10 cellular contexts compared by ENCODE assay signal in genomic region chr12:12705833-12706520, GRCh38. TPM values are rescaled to one million over a fixed set of nuclear protein-coding genes. Genes with fewer than 3 reads are reported as not detected.
A peak's percentile ranks its signal among the peaks of the same experiment; 100 is the strongest.
DNase-seq lines count a peak whose midpoint lies in the region; ATAC-seq, FAIRE-seq and TF ChIP-seq lines count a peak whose summit lies in the region.
"Had no signal": no experiment of that assay in that cellular context is flagged by ENCODE, and none has a peak within 500 bp of the region (broad histone marks: within the 10 kb centered on the region; RNA-seq: fewer than 3 reads in every experiment).

No MANE protein-coding gene starts in this region.

- no peaks in the 10 kb centered on the region for H3K79me2 ChIP-seq in endothelial cell of umbilical vein (ENCODE audit: control insufficient read depth, insufficient read depth, low read length)

- no peaks in the 10 kb centered on the region for H3K9me1 ChIP-seq in endothelial cell of umbilical vein (replicated peaks; ENCODE audit: control insufficient read depth, extremely low read depth, insufficient read depth, low read length)

- no peaks in the 10 kb centered on the region for H3K9me3 Mint-ChIP-seq in activated CD8-positive, alpha-beta memory T cell treated with anti-CD3 and anti-CD28 coated beads, Interleukin-2, amount 10 ng/mL, durations not matched to agents 7 days and 5 days (ENCODE audit: low read depth)

- no peaks in the 10 kb centered on the region for H3K36me3 ChIP-seq in endothelial cell of umbilical vein (ENCODE audit: control insufficient read depth in 2 of 2, extremely low read depth in 1 of 2, insufficient read depth in 2 of 2, low read length in 2 of 2)

- no peak overlapping the region for H3K4me3 Mint-ChIP-seq in activated CD8-positive, alpha-beta memory T cell treated with anti-CD3 and anti-CD28 coated beads, Interleukin-2, amount 10 ng/mL, durations not matched to agents 7 days and 5 days

- no peaks in the 10 kb centered on the region for H3K4me1 ChIP-seq in endothelial cell of umbilical vein (ENCODE audit: control insufficient read depth, extremely low read depth, insufficient read depth, low read length)

- TF ChIP-seq POLR2A in endothelial cell of umbilical vein (IDR thresholded peaks at IDR 0.05; ENCODE audit: low read depth, low read length): no peak

- no peaks in the 10 kb centered on the region for H3K27me3 ChIP-seq in endothelial cell of umbilical vein (ENCODE audit: control insufficient read depth in 2 of 2, insufficient read depth in 2 of 2, low read length in 2 of 2)

- H3K27ac Mint-ChIP-seq in activated CD8-positive, alpha-beta memory T cell treated with anti-CD3 and anti-CD28 coated beads, Interleukin-2, amount 10 ng/mL, durations not matched to agents 7 days and 5 days: no peak overlapping the region

- intact Hi-C loops in endothelial cell of umbilical vein (cut with micrococcal nuclease): no loop called here

- no peak overlapping the region for H3K4me3 ChIP-seq in endothelial cell of umbilical vein (replicated peaks in 1 of 3; ENCODE audit: insufficient read depth in 1 of 3, low read depth in 1 of 3, low read length in 3 of 3)

- peak; percentile 82 for ATAC-seq in activated CD8-positive, alpha-beta memory T cell treated with anti-CD3 and anti-CD28 coated beads, Interleukin-2, amount 10 ng/mL, durations not matched to agents 7 days and 5 days
- ATAC-seq in GM18867 (IDR thresholded peaks at IDR 0.05; ENCODE audit: unreplicated experiment): no peak
- no peak for ATAC-seq in HG02798 (IDR thresholded peaks at IDR 0.05; ENCODE audit: poor library complexity, unreplicated experiment)
- no peak for ATAC-seq in GM18520 (IDR thresholded peaks at IDR 0.05; ENCODE audit: unreplicated experiment)

- no peak for FAIRE-seq in endothelial cell of umbilical vein (lab: Jason Lieb, UNC)

- H4K20me1 ChIP-seq in endothelial cell of umbilical vein (replicated peaks; ENCODE audit: control insufficient read depth, extremely low read depth, insufficient read depth, low read length): no peaks in the 10 kb centered on the region

- CTCF ChIA-PET in activated CD8-positive, alpha-beta memory T cell treated with anti-CD3 and anti-CD28 coated beads, Interleukin-2, amount 10 ng/mL, durations not matched to agents 7 days and 5 days (lab: Charles Lee): interaction anchor here (1.1 to 1.8 kb wide), 2 partner anchors 8 to 329 kb away, joined by 5 to 7 read pairs; no protein-coding TSS in a partner anchor
- CTCF ChIA-PET in endothelial cell of umbilical vein (lab: Charles Lee): interaction anchor here (0.6 to 1.6 kb wide), 5 partner anchors 24 to 670 kb away, joined by 3 to 6 read pairs (median 5); no protein-coding TSS in a partner anchor

- dilution Hi-C loops in endothelial cell of umbilical vein (cut with MboI; ENCODE audit: extremely low pct_ligation_motif_present, low sequenced_read_pairs): no loop called here

- peaks cover 19% of the 10 kb centered on the region for H3K4me1 Mint-ChIP-seq in activated CD8-positive, alpha-beta memory T cell treated with anti-CD3 and anti-CD28 coated beads, Interleukin-2, amount 10 ng/mL, durations not matched to agents 7 days and 5 days

- H3K36me3 Mint-ChIP-seq in activated CD8-positive, alpha-beta memory T cell treated with anti-CD3 and anti-CD28 coated beads, Interleukin-2, amount 10 ng/mL, durations not matched to agents 7 days and 5 days: peaks cover 9% of the 10 kb centered on the region

- H3K27me3 Mint-ChIP-seq in activated CD8-positive, alpha-beta memory T cell treated with anti-CD3 and anti-CD28 coated beads, Interleukin-2, amount 10 ng/mL, durations not matched to agents 7 days and 5 days: no peaks in the 10 kb centered on the region

- POLR2A ChIA-PET in endothelial cell of umbilical vein (lab: Charles Lee): no interaction called here

- H3K27ac ChIP-seq in endothelial cell of umbilical vein (ENCODE audit: insufficient read depth, low read depth, low read length): no peak overlapping the region

- TF ChIP-seq CTCF in endothelial cell of umbilical vein (IDR thresholded peaks at IDR 0.05; ENCODE audit: extremely low read depth in 1 of 2, insufficient read depth in 1 of 2, low read depth in 1 of 2, low read length in 2 of 2): no peak

- no peak overlapping the region for H3K9ac ChIP-seq in endothelial cell of umbilical vein (replicated peaks; ENCODE audit: extremely low read depth, insufficient read depth, low read length)

- no peak overlapping the region for H2AFZ ChIP-seq in endothelial cell of umbilical vein (ENCODE audit: low read depth, low read length)

- DNase-seq in stimulated activated CD4-positive, alpha-beta T cell treated with anti-CD3 and anti-CD28 coated beads, Interleukin-15, amount 100 ng/mL, for 24 hours: peak; percentile 71
- DNase-seq in stimulated activated CD4-positive, alpha-beta T cell treated with anti-CD3 and anti-CD28 coated beads, Interleukin-12 subunit alpha, Interleukin-12 subunit beta, amount 100 ng/mL, for 4 hours: no peak
- peak; percentile 76 for DNase-seq in activated CD8-positive, alpha-beta memory T cell treated with anti-CD3 and anti-CD28 coated beads, Interleukin-2, amount 10 ng/mL, durations not matched to agents 7 days and 5 days
- DNase-seq in endothelial cell of umbilical vein (ENCODE audit: low read depth, low spot score) (peak; percentile 13), LoVo (ENCODE audit: low spot score) (no peak)
- DNase-seq: cerebellar nuclear complex had no signal

- BruUV-seq in endothelial cell of umbilical vein (replicated peaks; lab: Mats Ljungman, UMichigan): no TSS peak

- no peaks in the 10 kb centered on the region for H3K9me3 ChIP-seq in endothelial cell of umbilical vein (replicated peaks; ENCODE audit: control insufficient read depth, insufficient read depth, low read length)

- H3K4me2 ChIP-seq in endothelial cell of umbilical vein (ENCODE audit: insufficient read depth, low read length): no peak overlapping the region

TF ChIP-seq in endothelial cell of umbilical vein, 7 proteins besides CTCF, POLR2A, EP300 and RAD21:
- no peak for TF ChIP-seq FOS (IDR thresholded peaks at IDR 0.05; ENCODE audit: borderline replicate concordance, insufficient read depth, low read length)
- no peak for TF ChIP-seq POLR2AphosphoS5 (IDR thresholded peaks at IDR 0.05; ENCODE audit: insufficient read depth, low read depth, low read length)
- no peak for TF ChIP-seq MYC (IDR thresholded peaks at IDR 0.05; ENCODE audit: low read depth, low read length)
- TF ChIP-seq EZH2 (IDR thresholded peaks at IDR 0.05; ENCODE audit: borderline replicate concordance, low read depth, low read length, severe bottlenecking): no peak
- no peak for TF ChIP-seq MAX (IDR thresholded peaks at IDR 0.05; ENCODE audit: insufficient read depth, insufficient read length)
- TF ChIP-seq JUN (IDR thresholded peaks at IDR 0.05; ENCODE audit: borderline replicate concordance, insufficient read depth, insufficient read length, low read depth): no peak
TF ChIP-seq in endothelial cell of umbilical vein: peak in this region for 0.

RNA-seq across cellular contexts. Expression of gene GPR19, which starts 10.0 kb away (rescaled TPM):
- total RNA-seq in activated CD8-positive, alpha-beta memory T cell treated with anti-CD3 and anti-CD28 coated beads, Interleukin-2, amount 10 ng/mL, durations not matched to agents 7 days and 5 days: 10 to 100 TPM; 15.1 to 16.8 TPM
- 0.37 and 0.40 TPM in 2 replicates for total RNA-seq in endothelial cell of umbilical vein
- polyA plus RNA-seq in endothelial cell of umbilical vein: 0.35 and 0.70 TPM in 2 replicates
- 0.30 and 0.61 TPM in 2 replicates for polyA plus RNA-seq in endothelial cell of umbilical vein (2011; cell fraction: cytosol; rRNA removed)
- polyA plus RNA-seq in endothelial cell of umbilical vein (2011; cell fraction: nucleus; rRNA removed): 1.3 and 1.7 TPM in 2 replicates
- 0.37 and 0.40 TPM in 2 replicates for polyA plus RNA-seq in endothelial cell of umbilical vein (2012)
- polyA minus RNA-seq in endothelial cell of umbilical vein: 0.93 and 3.3 TPM in 2 replicates
- polyA minus RNA-seq in endothelial cell of umbilical vein (2011; cell fraction: cytosol; rRNA and poly(A)+ RNA removed): not detected
- 0.58 TPM in 1 of 2 replicates, not detected in the other for polyA minus RNA-seq in endothelial cell of umbilical vein (2011; cell fraction: nucleus; rRNA and poly(A)+ RNA removed)
- total RNA-seq: subcutaneous adipose tissue had no signal

RNA-seq across cellular contexts. Expression of gene CDKN1B, which starts 11.2 kb away (rescaled TPM):
- 100 to 1,000 TPM in 1 of 2 experiments, 10 to 100 TPM in 1; 99.2 to 105 TPM for total RNA-seq in activated CD8-positive, alpha-beta memory T cell treated with anti-CD3 and anti-CD28 coated beads, Interleukin-2, amount 10 ng/mL, durations not matched to agents 7 days and 5 days
- 32.0 and 40.8 TPM in 2 replicates for total RNA-seq in endothelial cell of umbilical vein
- polyA plus RNA-seq in endothelial cell of umbilical vein: 10.4 and 12.7 TPM in 2 replicates
- 10.3 and 13.1 TPM in 2 replicates for polyA plus RNA-seq in endothelial cell of umbilical vein (2011; cell fraction: cytosol; rRNA removed)
- polyA plus RNA-seq in endothelial cell of umbilical vein (2011; cell fraction: nucleus; rRNA removed): 16.6 and 24.8 TPM in 2 replicates
- 13.5 and 14.5 TPM in 2 replicates for polyA plus RNA-seq in endothelial cell of umbilical vein (2012)
- polyA minus RNA-seq in endothelial cell of umbilical vein: 11.5 and 16.7 TPM in 2 replicates
- 26.1 TPM for polyA minus RNA-seq in endothelial cell of umbilical vein (2011; cell fraction: cytosol; rRNA and poly(A)+ RNA removed)
- polyA minus RNA-seq in endothelial cell of umbilical vein (2011; cell fraction: nucleus; rRNA and poly(A)+ RNA removed): 29.4 and 36.6 TPM in 2 replicates

Comparison
In these comparisons a context has a peak if more than half of its experiments do, and no peak if none do; other contexts are left out.
1. DNase-seq: peak in stimulated activated CD4-positive, alpha-beta T cell treated with anti-CD3 and anti-CD28 coated beads, Interleukin-15, amount 100 ng/mL, for 24 hours (single experiment), activated CD8-positive, alpha-beta memory T cell treated with anti-CD3 and anti-CD28 coated beads, Interleukin-2, amount 10 ng/mL, durations not matched to agents 7 days and 5 days (single experiment) and endothelial cell of umbilical vein (single experiment); none in stimulated activated CD4-positive, alpha-beta T cell treated with anti-CD3 and anti-CD28 coated beads, Interleukin-12 subunit alpha, Interleukin-12 subunit beta, amount 100 ng/mL, for 4 hours (single experiment) and LoVo (single experiment).
2. RNA of gene GPR19, which starts 10.0 kb away (total RNA-seq): 15.1 to 16.8 TPM in activated CD8-positive, alpha-beta memory T cell treated with anti-CD3 and anti-CD28 coated beads, Interleukin-2, amount 10 ng/mL, durations not matched to agents 7 days and 5 days; 0.37 to 0.40 TPM in endothelial cell of umbilical vein; every median in the first group is over 10 times any median in the second.